In genomic region chr6:14549319-14549770, GRCh38 we compare ENCODE assay signal across 12 cellular contexts.
DNase-seq lines count a peak whose midpoint lies in the region; TF ChIP-seq lines count a peak whose summit lies in the region.
"Had no signal": no experiment of that assay in that cellular context is flagged by ENCODE, and none has a peak within 500 bp of the region (broad histone marks: within the 10 kb centered on the region; RNA-seq: fewer than 3 reads in every experiment).

No MANE protein-coding gene starts in this region.

- no peak for TF ChIP-seq CTCF in brain (conservative IDR thresholded peaks at IDR 0.05)

- peaks cover 3% of the 10 kb centered on the region for H3K27me3 Mint-ChIP-seq in brain
- H3K27me3 Mint-ChIP-seq in activated CD4-positive, alpha-beta T cell treated with anti-CD3 and anti-CD28 coated beads, Interleukin-2, amount 10 ng/mL, durations not matched to agents 24 days and 14 days = peaks cover 4% of the 10 kb centered on the region

- H3K36me3 Mint-ChIP-seq in brain = no peaks in the 10 kb centered on the region
- no peaks in the 10 kb centered on the region for H3K36me3 Mint-ChIP-seq in activated CD4-positive, alpha-beta T cell treated with anti-CD3 and anti-CD28 coated beads, Interleukin-2, amount 10 ng/mL, durations not matched to agents 24 days and 14 days (ENCODE audit: low read depth)
- H3K36me3 Mint-ChIP-seq: CD4-positive, alpha-beta memory T cell had no signal

- peak overlapping the region in 4 of 5 experiments; percentile 35 to 90 (median 60) for H3K27ac Mint-ChIP-seq in brain
- H3K27ac Mint-ChIP-seq in activated CD4-positive, alpha-beta T cell treated with anti-CD3 and anti-CD28 coated beads, Interleukin-2, amount 10 ng/mL, durations not matched to agents 24 days and 14 days = no peak overlapping the region
- H3K27ac Mint-ChIP-seq: CD4-positive, alpha-beta memory T cell had no signal

- H3K9me3 Mint-ChIP-seq in brain = peaks cover 0 to 4% (median 3%) of the 10 kb centered on the region in 5 experiments
- H3K9me3 Mint-ChIP-seq in activated CD4-positive, alpha-beta T cell treated with anti-CD3 and anti-CD28 coated beads, Interleukin-2, amount 10 ng/mL, durations not matched to agents 24 days and 14 days = no peaks in the 10 kb centered on the region
- H3K9me3 Mint-ChIP-seq: CD4-positive, alpha-beta memory T cell had no signal

- intact Hi-C loops in posterior cingulate gyrus (cut with DNase I) = no loop called here
- intact Hi-C loops in activated CD4-positive, alpha-beta T cell treated with anti-CD3 and anti-CD28 coated beads, Interleukin-2, amount 10 ng/mL, durations not matched to agents 24 days and 14 days (cut with micrococcal nuclease) = loop anchor here (10.0 kb wide), 2 partner anchors 325 to 1075 kb away; no protein-coding TSS in a partner anchor

- DNase-seq in NCI-H1092 treated with DMSO at 0.1 percent for 48 hours (lab: John Stamatoyannopoulos, UW) (peak; percentile 58), NCI-H2171 (lab: John Stamatoyannopoulos, UW) (peak; percentile 92), posterior cingulate gyrus (peak in 6 of 10 donors; percentile 18 to 90 (median 27)), NOMO-1 (lab: John Stamatoyannopoulos, UW; ENCODE audit: unreplicated experiment in 2 of 2) (no peak), NCI-H2196 (lab: John Stamatoyannopoulos, UW; ENCODE audit: unreplicated experiment) (no peak)
- no peak for DNase-seq in activated CD4-positive, alpha-beta T cell treated with anti-CD3 and anti-CD28 coated beads, Interleukin-2, amount 10 ng/mL, durations not matched to agents 24 days and 14 days
- no peak for DNase-seq in stimulated activated CD8-positive, alpha-beta memory T cell treated with anti-CD3 and anti-CD28 coated beads, Interleukin-4, amount 100 ng/mL, for 48 hours
- DNase-seq: CD4-positive, alpha-beta memory T cell; left ventricle myocardium inferior; NCI-H446 treated with DMSO at 0.1 percent for 48 hours; thyroid gland had no signal

- peaks cover 48% of the 10 kb centered on the region for H3K4me1 Mint-ChIP-seq in brain
- peaks cover 3% of the 10 kb centered on the region for H3K4me1 Mint-ChIP-seq in activated CD4-positive, alpha-beta T cell treated with anti-CD3 and anti-CD28 coated beads, Interleukin-2, amount 10 ng/mL, durations not matched to agents 24 days and 14 days
- H3K4me1 Mint-ChIP-seq: CD4-positive, alpha-beta memory T cell had no signal

- H3K4me3 Mint-ChIP-seq in brain = peak overlapping the region in 2 of 5 experiments; percentile 31 to 44
- no peak overlapping the region for H3K4me3 Mint-ChIP-seq in activated CD4-positive, alpha-beta T cell treated with anti-CD3 and anti-CD28 coated beads, Interleukin-2, amount 10 ng/mL, durations not matched to agents 24 days and 14 days
- H3K4me3 Mint-ChIP-seq: CD4-positive, alpha-beta memory T cell had no signal

Comparison
In these comparisons a context has a peak if more than half of its experiments do, and no peak if none do; other contexts are left out.
1. DNase-seq: peak in NCI-H1092 treated with DMSO at 0.1 percent for 48 hours (single experiment), NCI-H2171 (single experiment) and posterior cingulate gyrus (6 of 10); none in activated CD4-positive, alpha-beta T cell treated with anti-CD3 and anti-CD28 coated beads, Interleukin-2, amount 10 ng/mL, durations not matched to agents 24 days and 14 days (single experiment), NOMO-1 (0 of 2), stimulated activated CD8-positive, alpha-beta memory T cell treated with anti-CD3 and anti-CD28 coated beads, Interleukin-4, amount 100 ng/mL, for 48 hours (single experiment) and NCI-H2196 (single experiment).